Comparison of ENCODE assay signal across 23 cellular contexts in genomic region chr6:110075406-110075805, GRCh38.
DNase-seq lines count a peak whose midpoint lies in the region; ATAC-seq, FAIRE-seq and TF ChIP-seq lines count a peak whose summit lies in the region.
"Had no signal": no experiment of that assay in that cellular context is flagged by ENCODE, and none has a peak within 500 bp of the region (broad histone marks: within the 10 kb centered on the region; RNA-seq: fewer than 3 reads in every experiment).

No MANE protein-coding gene starts in this region.

- FAIRE-seq in bronchial epithelial cell (lab: Jason Lieb, UNC): no peak

- intact Hi-C loops in activated CD4-positive, alpha-beta T cell treated with anti-CD3 and anti-CD28 coated beads, Interleukin-2, amount 10 ng/mL, durations not matched to agents 24 days and 14 days (cut with micrococcal nuclease): no loop called here

- H3K36me3 ChIP-seq in bronchial epithelial cell (ENCODE audit: control insufficient read depth, insufficient read depth, low read length): no peaks in the 10 kb centered on the region
- H3K36me3 ChIP-seq: BE2C had no signal

- peaks cover 11% of the 10 kb centered on the region for H3K27me3 Mint-ChIP-seq in activated CD4-positive, alpha-beta T cell treated with anti-CD3 and anti-CD28 coated beads, Interleukin-2, amount 10 ng/mL, durations not matched to agents 24 days and 14 days

- H3K4me3 ChIP-seq in bronchial epithelial cell (ENCODE audit: low read depth, low read length): no peak overlapping the region
- H3K4me3 ChIP-seq: GM23338 had no signal

- no peak overlapping the region for H3K27ac Mint-ChIP-seq in activated CD4-positive, alpha-beta T cell treated with anti-CD3 and anti-CD28 coated beads, Interleukin-2, amount 10 ng/mL, durations not matched to agents 24 days and 14 days
- H3K27ac Mint-ChIP-seq: CD4-positive, CD25-positive, alpha-beta regulatory T cell; GM23338 had no signal

- TF ChIP-seq CTCF in bronchial epithelial cell (IDR thresholded peaks at IDR 0.05; ENCODE audit: insufficient read depth, low read length, severe bottlenecking): no peak

- DNase-seq in EL: peak; percentile 5
- peak; percentile 16 for DNase-seq in LHCN-M2 (ENCODE audit: low read depth)
- DNase-seq in bronchial epithelial cell (ENCODE audit: low read depth): peak; percentile 65
- DNase-seq in iris pigment epithelial cell (ENCODE audit: low read depth): peak; percentile 56
- no peak for DNase-seq in caudate nucleus (lab: John Stamatoyannopoulos, UW)
- DNase-seq in NK-92 (lab: John Stamatoyannopoulos, UW; ENCODE audit: unreplicated experiment): no peak
- DNase-seq in activated CD4-positive, alpha-beta T cell treated with anti-CD3 and anti-CD28 coated beads, Interleukin-2, amount 10 ng/mL, durations not matched to agents 24 days and 14 days: no peak
- DNase-seq: BE2C; CD4-positive, CD25-positive, alpha-beta regulatory T cell; COR-L47; DMS 273 treated with DMSO at 0.1 percent for 48 hours; DND-41; GF-D8; Karpas-422; NCI-H1105; NCI-H1694 treated with DMSO at 0.1 percent for 48 hours; NCI-H510A treated with DMSO at 0.1 percent for 48 hours; NCI-H774; OCI-M1; SHP77 treated with DMSO at 0.1 percent for 48 hours had no signal

- H3K9me3 Mint-ChIP-seq in activated CD4-positive, alpha-beta T cell treated with anti-CD3 and anti-CD28 coated beads, Interleukin-2, amount 10 ng/mL, durations not matched to agents 24 days and 14 days: no peaks in the 10 kb centered on the region
- H3K9me3 Mint-ChIP-seq: GM23338 had no signal

- no peak overlapping the region for H3K4me3 Mint-ChIP-seq in activated CD4-positive, alpha-beta T cell treated with anti-CD3 and anti-CD28 coated beads, Interleukin-2, amount 10 ng/mL, durations not matched to agents 24 days and 14 days
- H3K4me3 Mint-ChIP-seq: CD4-positive, CD25-positive, alpha-beta regulatory T cell; GM23338 had no signal

- no peak for ATAC-seq in HG02678 (IDR thresholded peaks at IDR 0.05; ENCODE audit: unreplicated experiment)
- ATAC-seq: GM23338, SK-N-SH treated with all-trans-retinoic acid at 6 μM for 48 hours had no signal

- no peak overlapping the region for H3K27ac ChIP-seq in caudate nucleus (ENCODE audit: low read depth, low read length)

- no peaks in the 10 kb centered on the region for H3K36me3 Mint-ChIP-seq in activated CD4-positive, alpha-beta T cell treated with anti-CD3 and anti-CD28 coated beads, Interleukin-2, amount 10 ng/mL, durations not matched to agents 24 days and 14 days (ENCODE audit: low read depth)
- H3K36me3 Mint-ChIP-seq: CD4-positive, CD25-positive, alpha-beta regulatory T cell had no signal

- no peaks in the 10 kb centered on the region for H3K4me1 Mint-ChIP-seq in activated CD4-positive, alpha-beta T cell treated with anti-CD3 and anti-CD28 coated beads, Interleukin-2, amount 10 ng/mL, durations not matched to agents 24 days and 14 days
- H3K4me1 Mint-ChIP-seq: CD4-positive, CD25-positive, alpha-beta regulatory T cell; GM23338 had no signal

- H3K27me3 ChIP-seq in bronchial epithelial cell (ENCODE audit: control insufficient read depth, insufficient read depth, low read length): no peaks in the 10 kb centered on the region
- H3K27me3 ChIP-seq: BE2C had no signal

Comparison
In these comparisons a context has a peak if more than half of its experiments do, and no peak if none do; other contexts are left out.
1. DNase-seq: peak in EL (single experiment), LHCN-M2 (single experiment), bronchial epithelial cell (single experiment) and iris pigment epithelial cell (single experiment); none in caudate nucleus (0 of 61), NK-92 (single experiment) and activated CD4-positive, alpha-beta T cell treated with anti-CD3 and anti-CD28 coated beads, Interleukin-2, amount 10 ng/mL, durations not matched to agents 24 days and 14 days (single experiment).